ENCODE assay signal across 12 cellular contexts in genomic region chr10:13674645-13675588, GRCh38.
"Had no signal": no experiment of that assay in that cellular context is flagged by ENCODE, and none has a peak within 500 bp of the region (broad histone marks: within the 10 kb centered on the region; RNA-seq: fewer than 3 reads in every experiment).

No MANE protein-coding gene starts in this region.

- ATAC-seq: activated CD4-positive, CD25-positive, alpha-beta regulatory T cell treated with anti-CD3 and anti-CD28 coated beads, Interleukin-2, amount 50 U/mL, for 24 hours; effector memory CD8-positive, alpha-beta T cell; natural killer cell treated with Interleukin-12 subunit alpha and Interleukin-12 subunit beta and Interleukin-15 and Interleukin-18, amount 100 ng/mL, for 72 hours; stimulated activated naive B cell treated with anti-CD40 and anti-IgM and Interleukin-4, amounts not matched to agents 10 μg/mL and 1 μg/mL and 100 μg/mL, for 72 hours had no signal

- H3K36me3 ChIP-seq: transverse colon had no signal

- H3K9me3 ChIP-seq: transverse colon had no signal

- H3K4me3 Mint-ChIP-seq: central memory CD8-positive, alpha-beta T cell; effector memory CD8-positive, alpha-beta T cell; natural killer cell treated with Interleukin-12 subunit alpha and Interleukin-12 subunit beta and Interleukin-15 and Interleukin-18, amount 100 ng/mL, for 72 hours; stimulated activated naive B cell treated with anti-CD40 and anti-IgM and Interleukin-4, amounts not matched to agents 10 μg/mL and 1 μg/mL and 100 μg/mL, for 72 hours had no signal

- H3K27ac Mint-ChIP-seq: effector memory CD8-positive, alpha-beta T cell; natural killer cell treated with Interleukin-12 subunit alpha and Interleukin-12 subunit beta and Interleukin-15 and Interleukin-18, amount 100 ng/mL, for 72 hours; stimulated activated naive B cell treated with anti-CD40 and anti-IgM and Interleukin-4, amounts not matched to agents 10 μg/mL and 1 μg/mL and 100 μg/mL, for 72 hours had no signal

- DNase-seq: activated naive CD4-positive, alpha-beta T cell treated with anti-CD3 and anti-CD28 coated beads, Interleukin-2, amount 50 U/mL, for 16 hours; activated T-cell treated with anti-CD3 and anti-CD28 coated beads, Interleukin-2, amount 50 U/mL, for 1 hour; effector memory CD8-positive, alpha-beta T cell; stimulated activated CD4-positive, alpha-beta T cell treated with anti-CD3 and anti-CD28 coated beads, Interleukin-1b, Interleukin-23, amount 100 ng/mL, for 48 hours; stimulated activated naive B cell treated with anti-CD40 and anti-IgM and Interleukin-4, amounts not matched to agents 10 μg/mL and 1 μg/mL and 100 μg/mL, for 72 hours; substantia nigra; T-helper 2 cell; transverse colon had no signal

- H3K36me3 Mint-ChIP-seq: natural killer cell treated with Interleukin-12 subunit alpha and Interleukin-12 subunit beta and Interleukin-15 and Interleukin-18, amount 100 ng/mL, for 72 hours; stimulated activated naive B cell treated with anti-CD40 and anti-IgM and Interleukin-4, amounts not matched to agents 10 μg/mL and 1 μg/mL and 100 μg/mL, for 72 hours had no signal

- H3K4me3 ChIP-seq: smooth muscle cell, transverse colon had no signal

- H3K4me1 Mint-ChIP-seq: central memory CD8-positive, alpha-beta T cell; stimulated activated naive B cell treated with anti-CD40 and anti-IgM and Interleukin-4, amounts not matched to agents 10 μg/mL and 1 μg/mL and 100 μg/mL, for 72 hours had no signal

- H3K9me3 Mint-ChIP-seq: central memory CD8-positive, alpha-beta T cell; effector memory CD8-positive, alpha-beta T cell; natural killer cell treated with Interleukin-12 subunit alpha and Interleukin-12 subunit beta and Interleukin-15 and Interleukin-18, amount 100 ng/mL, for 72 hours; stimulated activated naive B cell treated with anti-CD40 and anti-IgM and Interleukin-4, amounts not matched to agents 10 μg/mL and 1 μg/mL and 100 μg/mL, for 72 hours had no signal

- H3K27me3 ChIP-seq: transverse colon had no signal

- H3K4me1 ChIP-seq: transverse colon had no signal

- H3K4me2 ChIP-seq: smooth muscle cell had no signal
